22 cellular contexts compared by ENCODE assay signal in genomic region chr11:64081663-64082442, GRCh38. TPM values are rescaled to one million over a fixed set of nuclear protein-coding genes. Genes with fewer than 3 reads are reported as not detected.
DNase-seq lines count a peak whose midpoint lies in the region; ATAC-seq lines count a peak whose summit lies in the region.
"Had no signal": no experiment of that assay in that cellular context is flagged by ENCODE, and none has a peak within 500 bp of the region (broad histone marks: within the 10 kb centered on the region; RNA-seq: fewer than 3 reads in every experiment).

No MANE protein-coding gene starts in this region.

- no peaks in the 10 kb centered on the region for H3K4me1 Mint-ChIP-seq in central memory CD8-positive, alpha-beta T cell
- no peaks in the 10 kb centered on the region for H3K4me1 Mint-ChIP-seq in naive thymus-derived CD4-positive, alpha-beta T cell
- H3K4me1 Mint-ChIP-seq: activated naive CD8-positive, alpha-beta T cell treated with anti-CD3 and anti-CD28 coated beads, Interleukin-2, amount 50 U/mL, for 24 hours; endodermal cell; WTC11 had no signal

- CTCF ChIA-PET in naive thymus-derived CD4-positive, alpha-beta T cell (lab: Charles Lee), result no interaction called here

- H3K27ac Mint-ChIP-seq in central memory CD8-positive, alpha-beta T cell (ENCODE audit: low read depth), result peak overlapping the region; percentile 65
- H3K27ac Mint-ChIP-seq in naive thymus-derived CD4-positive, alpha-beta T cell, result no peak overlapping the region
- H3K27ac Mint-ChIP-seq: activated CD8-positive, alpha-beta T cell treated with anti-CD3 and anti-CD28 coated beads, Interleukin-2, amount 10 ng/mL, durations not matched to agents 7 days and 5 days; activated naive CD8-positive, alpha-beta T cell treated with anti-CD3 and anti-CD28 coated beads, Interleukin-2, amount 50 U/mL, for 24 hours; activated T-helper 1 cell treated with anti-CD3 and anti-CD28 coated beads, Interleukin-12 subunit alpha, Interleukin-12 subunit beta, Interleukin-2, Interleukin-4 antibody, amounts not matched to agents 30 ng/mL and 10 ng/mL and 1 ng/mL, durations not matched to agents 14 hours and 24 hours and 36 hours; endodermal cell; WTC11 had no signal

- no peaks in the 10 kb centered on the region for H3K9me3 ChIP-seq in naive thymus-derived CD4-positive, alpha-beta T cell (ENCODE audit: control insufficient read depth in 2 of 3, low read length in 3 of 3)
- H3K9me3 ChIP-seq: Caco-2 had no signal

- no peaks in the 10 kb centered on the region for H3K9me3 Mint-ChIP-seq in central memory CD8-positive, alpha-beta T cell
- no peaks in the 10 kb centered on the region for H3K9me3 Mint-ChIP-seq in naive thymus-derived CD4-positive, alpha-beta T cell
- H3K9me3 Mint-ChIP-seq: activated naive CD8-positive, alpha-beta T cell treated with anti-CD3 and anti-CD28 coated beads, Interleukin-2, amount 50 U/mL, for 24 hours; activated T-helper 1 cell treated with anti-CD3 and anti-CD28 coated beads, Interleukin-12 subunit alpha, Interleukin-12 subunit beta, Interleukin-2, Interleukin-4 antibody, amounts not matched to agents 30 ng/mL and 10 ng/mL and 1 ng/mL, durations not matched to agents 14 hours and 24 hours and 36 hours; endodermal cell; WTC11 had no signal

- DNase-seq in DMS53 (lab: John Stamatoyannopoulos, UW) (peak; percentile 97), NCI-H146 treated with DMSO at 0.1 percent for 48 hours (lab: John Stamatoyannopoulos, UW; ENCODE audit: unreplicated experiment) (peak; percentile 91), NCI-H510A treated with DMSO at 0.1 percent for 48 hours (lab: John Stamatoyannopoulos, UW) (peak; percentile 90), cortex of kidney (lab: John Stamatoyannopoulos, UW) (no peak), iPS-NIHi7 (ENCODE audit: extremely low spot score) (no peak), T1000 (lab: John Stamatoyannopoulos, UW) (no peak)
- DNase-seq in central memory CD8-positive, alpha-beta T cell (ENCODE audit: low spot score in 2 of 2), result no peak
- no peak for DNase-seq in naive thymus-derived CD4-positive, alpha-beta T cell
- DNase-seq: activated CD8-positive, alpha-beta T cell treated with anti-CD3 and anti-CD28 coated beads, Interleukin-2, amount 10 ng/mL, durations not matched to agents 7 days and 5 days; activated naive CD8-positive, alpha-beta T cell treated with anti-CD3 and anti-CD28 coated beads, Interleukin-2, amount 50 U/mL, for 24 hours; Caco-2; central memory CD4-positive, alpha-beta T cell; endodermal cell; GF-D8; HCEC 1CT; left cardiac atrium; nucleus accumbens; T-helper 1 cell had no signal

- no peaks in the 10 kb centered on the region for H3K27me3 Mint-ChIP-seq in central memory CD8-positive, alpha-beta T cell
- no peaks in the 10 kb centered on the region for H3K27me3 Mint-ChIP-seq in naive thymus-derived CD4-positive, alpha-beta T cell
- H3K27me3 Mint-ChIP-seq: activated naive CD8-positive, alpha-beta T cell treated with anti-CD3 and anti-CD28 coated beads, Interleukin-2, amount 50 U/mL, for 24 hours had no signal

- no peaks in the 10 kb centered on the region for H3K4me1 ChIP-seq in naive thymus-derived CD4-positive, alpha-beta T cell (ENCODE audit: control insufficient read depth in 2 of 2, insufficient read depth in 2 of 2, low read length in 2 of 2)

- no peaks in the 10 kb centered on the region for H3K36me3 Mint-ChIP-seq in central memory CD8-positive, alpha-beta T cell (ENCODE audit: insufficient read depth)
- no peaks in the 10 kb centered on the region for H3K36me3 Mint-ChIP-seq in naive thymus-derived CD4-positive, alpha-beta T cell
- H3K36me3 Mint-ChIP-seq: WTC11 had no signal

- no peak overlapping the region for H3K27ac ChIP-seq in naive thymus-derived CD4-positive, alpha-beta T cell (ENCODE audit: low read depth, low read length)

- POLR2A ChIA-PET in naive thymus-derived CD4-positive, alpha-beta T cell (lab: Charles Lee), result no interaction called here

- intact Hi-C loops in naive thymus-derived CD4-positive, alpha-beta T cell (cut with micrococcal nuclease), result no loop called here

- H3K36me3 ChIP-seq in naive thymus-derived CD4-positive, alpha-beta T cell (ENCODE audit: control insufficient read depth in 2 of 3, insufficient read depth in 3 of 3, low read length in 3 of 3), result no peaks in the 10 kb centered on the region

- H3K4me3 ChIP-seq in naive thymus-derived CD4-positive, alpha-beta T cell (ENCODE audit: low read length), result no peak overlapping the region

- H3K27me3 ChIP-seq in naive thymus-derived CD4-positive, alpha-beta T cell (ENCODE audit: control insufficient read depth in 2 of 2, insufficient read depth in 2 of 2, low read length in 2 of 2), result no peaks in the 10 kb centered on the region

- ATAC-seq in central memory CD8-positive, alpha-beta T cell (replicated peaks; ENCODE audit: extremely low read depth, poor library complexity, severe bottlenecking), result no peak
- no peak for ATAC-seq in naive thymus-derived CD4-positive, alpha-beta T cell
- ATAC-seq: activated CD8-positive, alpha-beta T cell treated with anti-CD3 and anti-CD28 coated beads, Interleukin-2, amount 10 ng/mL, durations not matched to agents 7 days and 5 days; activated naive CD8-positive, alpha-beta T cell treated with anti-CD3 and anti-CD28 coated beads, Interleukin-2, amount 50 U/mL, for 24 hours; left cardiac atrium; Right ventricle myocardium inferior; WTC11 had no signal

- H3K4me3 Mint-ChIP-seq in central memory CD8-positive, alpha-beta T cell, result no peak overlapping the region
- H3K4me3 Mint-ChIP-seq in naive thymus-derived CD4-positive, alpha-beta T cell, result no peak overlapping the region
- H3K4me3 Mint-ChIP-seq: activated CD8-positive, alpha-beta T cell treated with anti-CD3 and anti-CD28 coated beads, Interleukin-2, amount 10 ng/mL, durations not matched to agents 7 days and 5 days; activated naive CD8-positive, alpha-beta T cell treated with anti-CD3 and anti-CD28 coated beads, Interleukin-2, amount 50 U/mL, for 24 hours; activated T-helper 1 cell treated with anti-CD3 and anti-CD28 coated beads, Interleukin-12 subunit alpha, Interleukin-12 subunit beta, Interleukin-2, Interleukin-4 antibody, amounts not matched to agents 30 ng/mL and 10 ng/mL and 1 ng/mL, durations not matched to agents 14 hours and 24 hours and 36 hours; endodermal cell; WTC11 had no signal

RNA-seq across cellular contexts. Expression of gene FLRT1, which starts 46.1 kb away (rescaled TPM):
- total RNA-seq in naive thymus-derived CD4-positive, alpha-beta T cell, result not detected
- under 1 TPM; 0.05 to 0.12 TPM for polyA plus RNA-seq in naive thymus-derived CD4-positive, alpha-beta T cell
- total RNA-seq: activated CD8-positive, alpha-beta T cell treated with anti-CD3 and anti-CD28 coated beads, Interleukin-2, amount 10 ng/mL, durations not matched to agents 7 days and 5 days; activated T-helper 1 cell treated with anti-CD3 and anti-CD28 coated beads, Interleukin-12 subunit alpha, Interleukin-12 subunit beta, Interleukin-2, Interleukin-4 antibody, amounts not matched to agents 30 ng/mL and 10 ng/mL and 1 ng/mL, durations not matched to agents 14 hours and 24 hours and 36 hours; endodermal cell; mononuclear cell had no signal

Comparison
In these comparisons a context has a peak if more than half of its experiments do, and no peak if none do; other contexts are left out.
1. DNase-seq: peak in DMS53 (single experiment), NCI-H146 treated with DMSO at 0.1 percent for 48 hours (single experiment) and NCI-H510A treated with DMSO at 0.1 percent for 48 hours (single experiment); none in central memory CD8-positive, alpha-beta T cell (0 of 2), naive thymus-derived CD4-positive, alpha-beta T cell (0 of 9), cortex of kidney (single experiment), iPS-NIHi7 (single experiment) and T1000 (single experiment).